8 cellular contexts compared by ENCODE assay signal in genomic region chr6:158559895-158560786, GRCh38.
A peak's percentile ranks its signal among the peaks of the same experiment; 100 is the strongest.
DNase-seq lines count a peak whose midpoint lies in the region; ATAC-seq and TF ChIP-seq lines count a peak whose summit lies in the region.

A gene with protein sequence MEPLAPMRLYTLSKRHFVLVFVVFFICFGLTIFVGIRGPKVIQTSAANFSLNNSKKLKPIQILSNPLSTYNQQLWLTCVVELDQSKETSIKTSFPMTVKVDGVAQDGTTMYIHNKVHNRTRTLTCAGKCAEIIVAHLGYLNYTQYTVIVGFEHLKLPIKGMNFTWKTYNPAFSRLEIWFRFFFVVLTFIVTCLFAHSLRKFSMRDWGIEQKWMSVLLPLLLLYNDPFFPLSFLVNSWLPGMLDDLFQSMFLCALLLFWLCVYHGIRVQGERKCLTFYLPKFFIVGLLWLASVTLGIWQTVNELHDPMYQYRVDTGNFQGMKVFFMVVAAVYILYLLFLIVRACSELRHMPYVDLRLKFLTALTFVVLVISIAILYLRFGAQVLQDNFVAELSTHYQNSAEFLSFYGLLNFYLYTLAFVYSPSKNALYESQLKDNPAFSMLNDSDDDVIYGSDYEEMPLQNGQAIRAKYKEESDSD (plus strand): TSS chr6:158560091. CDS start chr6:158560225, 134 bp downstream.

- H3K4me1 ChIP-seq in DND-41 (ENCODE audit: insufficient read depth, low read length) (peaks cover 35% of the 10 kb centered on the region), neuron (ENCODE audit: insufficient read depth, low read length) (peaks cover 23% of the 10 kb centered on the region), subcutaneous abdominal adipose tissue (ENCODE audit: control insufficient read depth in 5 of 5, insufficient read depth in 5 of 5, low read length in 5 of 5) (peaks cover 4 to 41% (median 25%) of the 10 kb centered on the region in 5 donors)

- peaks cover 48% of the 10 kb centered on the region for H3K79me2 ChIP-seq in DND-41 (ENCODE audit: insufficient read depth, low read length)

- H4K20me1 ChIP-seq in DND-41 (ENCODE audit: insufficient read depth, low read length), result peaks cover 39% of the 10 kb centered on the region; the same call in 1 of the 2 replicates

- no peaks in the 10 kb centered on the region for H3K27me3 ChIP-seq in DND-41 (ENCODE audit: insufficient read depth, low read length, poor library complexity)
- H3K27me3 ChIP-seq in neuron (ENCODE audit: insufficient read depth, low read length), result no peaks in the 10 kb centered on the region
- no peaks in the 10 kb centered on the region for H3K27me3 ChIP-seq in subcutaneous abdominal adipose tissue (ENCODE audit: control insufficient read depth in 5 of 5, insufficient read depth in 4 of 5, low read length in 5 of 5)

- H3K9ac ChIP-seq in DND-41 (ENCODE audit: low read depth, low read length) (peak within 1 kb of the TSS; percentile 86), subcutaneous abdominal adipose tissue (ENCODE audit: low read length in 5 of 5) (peak within 1 kb of the TSS; percentile 38 to 89 (median 78))

- DNase-seq in DND-41, result peak; percentile 88
- DNase-seq in KG1 (lab: John Stamatoyannopoulos, UW), result peak; percentile 43
- DNase-seq in SHP77 treated with DMSO at 0.1 percent for 48 hours (lab: John Stamatoyannopoulos, UW), result peak; percentile 81
- DNase-seq in activated gamma-delta T cell treated with Interleukin-2 at 50 U/mL for 16 hours, result peak; percentile 82
- peak; percentile 86 to 96 for DNase-seq in foreskin fibroblast

- H3K4me2 ChIP-seq in DND-41 (ENCODE audit: insufficient read depth, low read length), result peak within 1 kb of the TSS; percentile 69

- ATAC-seq in DND-41 (ENCODE audit: insufficient read depth, low read depth), result peak; percentile 81
- ATAC-seq in GM21717 (IDR thresholded peaks at IDR 0.05; ENCODE audit: unreplicated experiment), result peak; percentile 87

- TF ChIP-seq CTCF in DND-41 (IDR thresholded peaks at IDR 0.05; ENCODE audit: borderline replicate concordance, extremely low read depth, low read length, poor library complexity, severe bottlenecking) (no peak), foreskin fibroblast (IDR thresholded peaks at IDR 0.05; ENCODE audit: low read depth, low read length) (no peak)

- no peaks in the 10 kb centered on the region for H3K9me3 ChIP-seq in DND-41 (ENCODE audit: insufficient read depth, low read length, severe bottlenecking)
- no peaks in the 10 kb centered on the region for H3K9me3 ChIP-seq in neuron (ENCODE audit: low read length)
- H3K9me3 ChIP-seq in subcutaneous abdominal adipose tissue (ENCODE audit: control insufficient read depth in 5 of 5, low read length in 5 of 5), result no peaks in the 10 kb centered on the region

- H3K4me3 ChIP-seq in DND-41 (ENCODE audit: low read depth in 1 of 2, low read length in 2 of 2), result peak within 1 kb of the TSS; percentile 63 to 64
- H3K4me3 ChIP-seq in foreskin fibroblast (ENCODE audit: low read depth in 1 of 2, low read length in 2 of 2), result peak within 1 kb of the TSS; percentile 73
- peak within 1 kb of the TSS; percentile 72 for H3K4me3 ChIP-seq in neuron (ENCODE audit: low read length)
- peak within 1 kb of the TSS; percentile 79 to 95 (median 89) for H3K4me3 ChIP-seq in subcutaneous abdominal adipose tissue (ENCODE audit: low read depth in 1 of 5, low read length in 5 of 5)

- H2AFZ ChIP-seq in DND-41 (ENCODE audit: low read depth, low read length) (peak within 1 kb of the TSS; percentile 81), neuron (ENCODE audit: low read depth, low read length) (peak within 1 kb of the TSS; percentile 96)

- H3K27ac ChIP-seq in DND-41 (ENCODE audit: low read length), result peak within 1 kb of the TSS; percentile 82
- H3K27ac ChIP-seq in subcutaneous abdominal adipose tissue (ENCODE audit: low read depth, low read length), result peak within 1 kb of the TSS; percentile 77

- H3K36me3 ChIP-seq in DND-41 (ENCODE audit: insufficient read depth, low read length) (peaks cover 7% of the 10 kb centered on the region; the same call in 1 of the 2 replicates), neuron (ENCODE audit: insufficient read depth, low read length) (no peaks in the 10 kb centered on the region), subcutaneous abdominal adipose tissue (ENCODE audit: control insufficient read depth in 5 of 5, insufficient read depth in 5 of 5, low read length in 5 of 5) (no peaks in the 10 kb centered on the region)

Comparison
In these comparisons a context has a peak if more than half of its experiments do, and no peak if none do; other contexts are left out.
1. Peak in every context shown above with its lines: DNase-seq, ATAC-seq, H3K4me3 ChIP-seq and H3K27ac ChIP-seq.